In genomic region chr12:56046027-56046780, GRCh38 we compare ENCODE assay signal across 11 cellular contexts. TPM values are rescaled to one million over a fixed set of nuclear protein-coding genes. Genes with fewer than 3 reads are reported as not detected.
DNase-seq lines count a peak whose midpoint lies in the region; ATAC-seq, FAIRE-seq and TF ChIP-seq lines count a peak whose summit lies in the region.
"Had no signal": no experiment of that assay in that cellular context is flagged by ENCODE, and none has a peak within 500 bp of the region (broad histone marks: within the 10 kb centered on the region; RNA-seq: fewer than 3 reads in every experiment).

No MANE protein-coding gene starts in this region.

- no peaks in the 10 kb centered on the region for H3K9me3 Mint-ChIP-seq in CD8-positive, alpha-beta memory T cell
- H3K9me3 Mint-ChIP-seq in GM23338: no peaks in the 10 kb centered on the region; the same call in 2 of the 3 replicates
- H3K9me3 Mint-ChIP-seq in activated CD4-positive, alpha-beta memory T cell treated with anti-CD3 and anti-CD28 coated beads, Interleukin-2, amount 10 ng/mL, durations not matched to agents 7 days and 5 days: no peaks in the 10 kb centered on the region

- no peak; the same call in 2 of the 3 replicates for ATAC-seq in GM23338
- ATAC-seq in HG02610 (IDR thresholded peaks at IDR 0.05; ENCODE audit: unreplicated experiment): no peak
- ATAC-seq in left cardiac atrium: no peak

- no peak overlapping the region for H3K4me3 Mint-ChIP-seq in CD8-positive, alpha-beta memory T cell
- H3K4me3 Mint-ChIP-seq in GM23338: no peak overlapping the region; the same call in 2 of the 3 replicates
- H3K4me3 Mint-ChIP-seq in activated CD4-positive, alpha-beta memory T cell treated with anti-CD3 and anti-CD28 coated beads, Interleukin-2, amount 10 ng/mL, durations not matched to agents 7 days and 5 days: no peak overlapping the region

- H3K9me3 ChIP-seq in CD8-positive, alpha-beta memory T cell (ENCODE audit: low read length): no peaks in the 10 kb centered on the region
- no peaks in the 10 kb centered on the region for H3K9me3 ChIP-seq in keratinocyte (ENCODE audit: control insufficient read depth, low read depth, low read length)
- H3K9me3 ChIP-seq: heart right ventricle, thoracic aorta had no signal

- intact Hi-C loops in left cardiac atrium (cut with DNase I): loop anchor here in 1 of 2 donors (10.0 kb wide), 1 partner anchor 59 kb away; the partner anchor contains the start of gene PA2G4

- no peak overlapping the region for H3K27ac ChIP-seq in CD8-positive, alpha-beta memory T cell (ENCODE audit: low read depth, low read length)
- peak overlapping the region; percentile 92 for H3K27ac ChIP-seq in GM23338 (ENCODE audit: low read depth)
- H3K27ac ChIP-seq in keratinocyte (ENCODE audit: control insufficient read depth, insufficient read depth, low read length): peak overlapping the region; percentile 20

- dilution Hi-C loops in keratinocyte (cut with MboI; ENCODE audit: extremely low pct_ligation_motif_present, low sequenced_read_pairs): no loop called here

- DNase-seq in CD8-positive, alpha-beta memory T cell: no peak
- DNase-seq in GM23338 (ENCODE audit: low spot score) (peak; percentile 13), keratinocyte (ENCODE audit: low read depth, low spot score) (no peak), A172 (ENCODE audit: low spot score) (no peak), left cardiac atrium (no peak), 8988T (no peak)
- DNase-seq in activated CD4-positive, alpha-beta memory T cell treated with anti-CD3 and anti-CD28 coated beads, Interleukin-2, amount 10 ng/mL, durations not matched to agents 7 days and 5 days: no peak

- H3F3A ChIP-seq in GM23338 (replicated peaks; ENCODE audit: low read depth): peaks cover 43% of the 10 kb centered on the region

- no peak overlapping the region for H2AFZ ChIP-seq in GM23338
- H2AFZ ChIP-seq in keratinocyte (ENCODE audit: control insufficient read depth, low read length): no peak overlapping the region

- H3K9me2 ChIP-seq in GM23338 (ENCODE audit: insufficient read depth): no peaks in the 10 kb centered on the region

- H3K27ac Mint-ChIP-seq in CD8-positive, alpha-beta memory T cell: peak overlapping the region in 7 of 8 donors; percentile 50 to 83 (median 63)
- H3K27ac Mint-ChIP-seq in GM23338: peak overlapping the region; percentile 83
- H3K27ac Mint-ChIP-seq in activated CD4-positive, alpha-beta memory T cell treated with anti-CD3 and anti-CD28 coated beads, Interleukin-2, amount 10 ng/mL, durations not matched to agents 7 days and 5 days: peak overlapping the region; percentile 5

- H3K4me3 ChIP-seq in CD8-positive, alpha-beta memory T cell (ENCODE audit: low read length): no peak overlapping the region
- H3K4me3 ChIP-seq in GM23338: no peak overlapping the region
- H3K4me3 ChIP-seq in keratinocyte (ENCODE audit: control insufficient read depth in 2 of 3, extremely low read depth in 1 of 3, insufficient read depth in 2 of 3, low read depth in 1 of 3, low read length in 3 of 3): no peak overlapping the region
- H3K4me3 ChIP-seq: heart right ventricle, thoracic aorta had no signal

- H3K27me3 ChIP-seq in CD8-positive, alpha-beta memory T cell (ENCODE audit: insufficient read depth, low read length, poor library complexity, severe bottlenecking): no peaks in the 10 kb centered on the region
- H3K27me3 ChIP-seq in GM23338 (ENCODE audit: insufficient read depth) (no peaks in the 10 kb centered on the region), keratinocyte (ENCODE audit: control insufficient read depth, extremely low read depth, insufficient read depth, low read length) (no peaks in the 10 kb centered on the region)
- H3K27me3 ChIP-seq: heart right ventricle had no signal

- peaks cover 19% of the 10 kb centered on the region for H4K20me1 ChIP-seq in GM23338 (replicated peaks; ENCODE audit: insufficient read depth)
- H4K20me1 ChIP-seq in keratinocyte (ENCODE audit: control insufficient read depth, extremely low read depth, insufficient read depth, low read length): peaks cover 6% of the 10 kb centered on the region

- peaks cover 26 to 29% (median 29%) of the 10 kb centered on the region in 3 donors for H3K4me1 Mint-ChIP-seq in CD8-positive, alpha-beta memory T cell
- peaks cover 23% of the 10 kb centered on the region for H3K4me1 Mint-ChIP-seq in GM23338
- H3K4me1 Mint-ChIP-seq in activated CD4-positive, alpha-beta memory T cell treated with anti-CD3 and anti-CD28 coated beads, Interleukin-2, amount 10 ng/mL, durations not matched to agents 7 days and 5 days: peaks cover 31% of the 10 kb centered on the region

- no peaks in the 10 kb centered on the region for H3K9me1 ChIP-seq in keratinocyte (ENCODE audit: control insufficient read depth, extremely low read depth, insufficient read depth, low read length)

- H3K4me2 ChIP-seq in GM23338 (no peak overlapping the region; the same call in 1 of the 2 replicates), keratinocyte (ENCODE audit: control insufficient read depth, extremely low read depth, insufficient read depth, low read depth, low read length) (no peak overlapping the region)

- peaks cover 0 to 5% of the 10 kb centered on the region in 2 donors for H3K27me3 Mint-ChIP-seq in CD8-positive, alpha-beta memory T cell
- H3K27me3 Mint-ChIP-seq in GM23338 (ENCODE audit: insufficient read depth, low read depth, poor library complexity): peaks cover 7% of the 10 kb centered on the region
- H3K27me3 Mint-ChIP-seq in activated CD4-positive, alpha-beta memory T cell treated with anti-CD3 and anti-CD28 coated beads, Interleukin-2, amount 10 ng/mL, durations not matched to agents 7 days and 5 days: no peaks in the 10 kb centered on the region

- peaks cover 8 to 40% (median 13%) of the 10 kb centered on the region in 3 donors for H3K36me3 Mint-ChIP-seq in CD8-positive, alpha-beta memory T cell
- H3K36me3 Mint-ChIP-seq in GM23338 (ENCODE audit: low read depth): peaks cover 40% of the 10 kb centered on the region
- H3K36me3 Mint-ChIP-seq in activated CD4-positive, alpha-beta memory T cell treated with anti-CD3 and anti-CD28 coated beads, Interleukin-2, amount 10 ng/mL, durations not matched to agents 7 days and 5 days (ENCODE audit: low read depth): peaks cover 37% of the 10 kb centered on the region

- CTCF ChIA-PET in CD8-positive, alpha-beta memory T cell (lab: Charles Lee): interaction anchor here (1.1 to 6.7 kb wide), 13 partner anchors 10 to 308 kb away, joined by 3 to 47 read pairs (median 6); partner anchors contain the start of genes PA2G4, RPL41, SMARCC2 and ZC3H10
- CTCF ChIA-PET in activated CD4-positive, alpha-beta memory T cell treated with anti-CD3 and anti-CD28 coated beads, Interleukin-2, amount 10 ng/mL, durations not matched to agents 7 days and 5 days (lab: Charles Lee): interaction anchor here (0.5 to 3.1 kb wide), 16 partner anchors 21 to 527 kb away, joined by 3 to 36 read pairs (median 4); partner anchors contain the start of genes ESYT1, PA2G4, RPL41 and SMARCC2

- peaks cover 27% of the 10 kb centered on the region for H3K36me3 ChIP-seq in CD8-positive, alpha-beta memory T cell (ENCODE audit: insufficient read depth, low read length)
- H3K36me3 ChIP-seq in GM23338 (ENCODE audit: insufficient read depth) (peaks cover 23% of the 10 kb centered on the region), keratinocyte (ENCODE audit: control insufficient read depth in 2 of 2, extremely low read depth in 1 of 2, insufficient read depth in 2 of 2, low read length in 2 of 2) (peaks cover 10 to 25% of the 10 kb centered on the region in 2 experiments)

- peaks cover 15% of the 10 kb centered on the region for H3K4me1 ChIP-seq in CD8-positive, alpha-beta memory T cell (ENCODE audit: insufficient read depth, low read length)
- H3K4me1 ChIP-seq in GM23338 (ENCODE audit: insufficient read depth) (peaks cover 17% of the 10 kb centered on the region; the same call in 1 of the 2 replicates), keratinocyte (ENCODE audit: control insufficient read depth, extremely low read depth, insufficient read depth, low read length) (peaks cover 15% of the 10 kb centered on the region)

- H3K9ac ChIP-seq in keratinocyte (ENCODE audit: control insufficient read depth, extremely low read depth, insufficient read depth, low read length): no peak overlapping the region
- H3K9ac ChIP-seq: KMS-11 had no signal

- no peak for TF ChIP-seq CTCF in GM23338 (conservative IDR thresholded peaks at IDR 0.05; ENCODE audit: low read depth in 2 of 2)
- TF ChIP-seq CTCF in keratinocyte (optimal IDR thresholded peaks at IDR 0.05 in 1 of 3, IDR thresholded peaks at IDR 0.05 in 1 of 3, conservative IDR thresholded peaks at IDR 0.05 in 1 of 3; ENCODE audit: extremely low read depth in 1 of 3, insufficient read depth in 2 of 3, low read length in 3 of 3): no peak

- FAIRE-seq in keratinocyte (lab: Jason Lieb, UNC): no peak

- H3K79me2 ChIP-seq in GM23338 (replicated peaks; ENCODE audit: insufficient read depth) (peaks cover 21% of the 10 kb centered on the region), keratinocyte (ENCODE audit: control insufficient read depth, insufficient read depth, low read length) (peaks cover 22% of the 10 kb centered on the region)

- POLR2A ChIA-PET in CD8-positive, alpha-beta memory T cell (lab: Charles Lee): interaction anchor here (2.1 to 2.2 kb wide), 2 partner anchors 58 to 143 kb away, joined by 9 to 10 read pairs; partner anchors contain the start of genes PA2G4 and SMARCC2
- POLR2A ChIA-PET in activated CD4-positive, alpha-beta memory T cell treated with anti-CD3 and anti-CD28 coated beads, Interleukin-2, amount 10 ng/mL, durations not matched to agents 7 days and 5 days (lab: Charles Lee): interaction anchor here (0.8 to 5.5 kb wide), 6 partner anchors 10 to 307 kb away, joined by 3 to 61 read pairs (median 6); partner anchors contain the start of genes MYL6, PA2G4, RPL41 and ZC3H10

RNA-seq across cellular contexts. Expression of gene RPS26, which starts 4.5 kb away (rescaled TPM):
- total RNA-seq in CD8-positive, alpha-beta memory T cell: 10 to 100 TPM; 48.8 to 59.9 TPM
- 1,127 TPM for polyA plus RNA-seq in CD8-positive, alpha-beta memory T cell
- 321 and 655 TPM in 2 replicates for total RNA-seq in GM23338 (2014; rRNA removed; shearing (Covaris generic))
- 772 and 774 TPM in 2 replicates for polyA plus RNA-seq in GM23338 (2016; fragmentation: Nextera tagmentation; extraction: Ambion mirVana)
- 10 to 100 TPM; 30.4 to 35.0 TPM for total RNA-seq in activated CD4-positive, alpha-beta memory T cell treated with anti-CD3 and anti-CD28 coated beads, Interleukin-2, amount 10 ng/mL, durations not matched to agents 7 days and 5 days
- polyA plus RNA-seq in keratinocyte: 663 to 1,841 TPM (median 663 TPM) in 3 replicates
- polyA plus RNA-seq in keratinocyte (2011; ENCODE audit: low read depth): 187 TPM
- polyA plus RNA-seq in keratinocyte (2011; cell fraction: cytosol; rRNA removed): 965 and 1,489 TPM in 2 replicates
- 341 and 432 TPM in 2 replicates for polyA plus RNA-seq in keratinocyte (2011; cell fraction: nucleus; rRNA removed)
- polyA plus RNA-seq in keratinocyte (2012; ENCODE audit: low replicate concordance): 770 and 1,354 TPM in 2 replicates
- 74.3 to 840 TPM (median 694 TPM) in 3 replicates for polyA minus RNA-seq in keratinocyte
- polyA minus RNA-seq in keratinocyte (2011; cell fraction: cytosol; rRNA and poly(A)+ RNA removed): 114 TPM
- 52.5 and 65.2 TPM in 2 replicates for polyA minus RNA-seq in keratinocyte (2011; cell fraction: nucleus; rRNA and poly(A)+ RNA removed)
- 358 and 1,165 TPM in 2 replicates for total RNA-seq in A172 (2014; rRNA removed; shearing (Covaris generic))
- total RNA-seq in left cardiac atrium: 10 to 100 TPM; 28.5 to 47.1 TPM

RNA-seq across cellular contexts. Expression of gene IKZF4, which starts 25.4 kb away (rescaled TPM):
- 10 to 100 TPM; 11.0 to 11.6 TPM for total RNA-seq in CD8-positive, alpha-beta memory T cell
- polyA plus RNA-seq in CD8-positive, alpha-beta memory T cell: 0.86 TPM
- 9.0 and 12.2 TPM in 2 replicates for total RNA-seq in GM23338 (2014; rRNA removed; shearing (Covaris generic))
- polyA plus RNA-seq in GM23338 (2016; fragmentation: Nextera tagmentation; extraction: Ambion mirVana) (4.3 and 4.6 TPM in 2 replicates), keratinocyte (0.97 to 1.8 TPM (median 1.1 TPM) in 3 replicates)
- 10 to 100 TPM; 17.6 to 19.4 TPM for total RNA-seq in activated CD4-positive, alpha-beta memory T cell treated with anti-CD3 and anti-CD28 coated beads, Interleukin-2, amount 10 ng/mL, durations not matched to agents 7 days and 5 days
- polyA plus RNA-seq in keratinocyte (2011; ENCODE audit: low read depth): 2.4 TPM
- 0.85 and 0.94 TPM in 2 replicates for polyA plus RNA-seq in keratinocyte (2011; cell fraction: cytosol; rRNA removed)
- 5.2 and 5.3 TPM in 2 replicates for polyA plus RNA-seq in keratinocyte (2011; cell fraction: nucleus; rRNA removed)
- polyA plus RNA-seq in keratinocyte (2012; ENCODE audit: low replicate concordance): 1.2 and 1.6 TPM in 2 replicates
- polyA minus RNA-seq in keratinocyte: 1.7 to 5.3 TPM (median 3.6 TPM) in 3 replicates
- polyA minus RNA-seq in keratinocyte (2011; cell fraction: cytosol; rRNA and poly(A)+ RNA removed): not detected
- 1.4 and 3.4 TPM in 2 replicates for polyA minus RNA-seq in keratinocyte (2011; cell fraction: nucleus; rRNA and poly(A)+ RNA removed)
- 1.4 and 2.4 TPM in 2 replicates for total RNA-seq in A172 (2014; rRNA removed; shearing (Covaris generic))
- 1 to 10 TPM; 6.2 to 6.7 TPM for total RNA-seq in left cardiac atrium

RNA-seq across cellular contexts. Expression of gene ERBB3, which starts 33.8 kb away (rescaled TPM):
- total RNA-seq in CD8-positive, alpha-beta memory T cell: 1 to 10 TPM; 1.7 to 1.9 TPM
- 0.63 TPM for polyA plus RNA-seq in CD8-positive, alpha-beta memory T cell
- total RNA-seq in GM23338 (2014; rRNA removed; shearing (Covaris generic)): 44.4 and 54.4 TPM in 2 replicates
- polyA plus RNA-seq in GM23338 (2016; fragmentation: Nextera tagmentation; extraction: Ambion mirVana) (21.0 and 23.3 TPM in 2 replicates), keratinocyte (13.6 to 19.8 TPM (median 16.4 TPM) in 3 replicates)
- 1 to 10 TPM; 2.3 to 2.5 TPM for total RNA-seq in activated CD4-positive, alpha-beta memory T cell treated with anti-CD3 and anti-CD28 coated beads, Interleukin-2, amount 10 ng/mL, durations not matched to agents 7 days and 5 days
- polyA plus RNA-seq in keratinocyte (2011; ENCODE audit: low read depth): 90.3 TPM
- polyA plus RNA-seq in keratinocyte (2011; cell fraction: cytosol; rRNA removed): 6.1 and 8.6 TPM in 2 replicates
- 41.3 and 45.7 TPM in 2 replicates for polyA plus RNA-seq in keratinocyte (2011; cell fraction: nucleus; rRNA removed)
- polyA plus RNA-seq in keratinocyte (2012; ENCODE audit: low replicate concordance): 9.1 and 57.6 TPM in 2 replicates
- polyA minus RNA-seq in keratinocyte: 38.3 to 51.4 TPM (median 46.2 TPM) in 3 replicates
- polyA minus RNA-seq in keratinocyte (2011; cell fraction: cytosol; rRNA and poly(A)+ RNA removed): 10.6 TPM
- 33.0 and 47.2 TPM in 2 replicates for polyA minus RNA-seq in keratinocyte (2011; cell fraction: nucleus; rRNA and poly(A)+ RNA removed)
- 0.64 and 2.4 TPM in 2 replicates for total RNA-seq in A172 (2014; rRNA removed; shearing (Covaris generic))
- 1 to 10 TPM; 5.2 TPM for total RNA-seq in left cardiac atrium

RNA-seq across cellular contexts. Expression of gene SUOX, which starts 49.1 kb away (rescaled TPM):
- 1 to 10 TPM; 2.3 to 2.5 TPM for total RNA-seq in CD8-positive, alpha-beta memory T cell
- polyA plus RNA-seq in CD8-positive, alpha-beta memory T cell: 0.90 TPM
- total RNA-seq in GM23338 (2014; rRNA removed; shearing (Covaris generic)): 21.9 and 27.5 TPM in 2 replicates
- polyA plus RNA-seq in GM23338 (2016; fragmentation: Nextera tagmentation; extraction: Ambion mirVana): 13.9 and 14.0 TPM in 2 replicates
- total RNA-seq in activated CD4-positive, alpha-beta memory T cell treated with anti-CD3 and anti-CD28 coated beads, Interleukin-2, amount 10 ng/mL, durations not matched to agents 7 days and 5 days: 1 to 10 TPM; 4.2 to 5.3 TPM
- polyA plus RNA-seq in keratinocyte: 9.0 to 10.8 TPM (median 9.4 TPM) in 3 replicates
- polyA plus RNA-seq in keratinocyte (2011; ENCODE audit: low read depth): 1.1 TPM
- 5.1 and 5.2 TPM in 2 replicates for polyA plus RNA-seq in keratinocyte (2011; cell fraction: cytosol; rRNA removed)
- polyA plus RNA-seq in keratinocyte (2011; cell fraction: nucleus; rRNA removed): 16.9 and 20.1 TPM in 2 replicates
- 4.0 and 6.5 TPM in 2 replicates for polyA plus RNA-seq in keratinocyte (2012; ENCODE audit: low replicate concordance)
- polyA minus RNA-seq in keratinocyte: 13.8 to 15.2 TPM (median 15.0 TPM) in 3 replicates
- 7.3 TPM for polyA minus RNA-seq in keratinocyte (2011; cell fraction: cytosol; rRNA and poly(A)+ RNA removed)
- 9.2 and 15.2 TPM in 2 replicates for polyA minus RNA-seq in keratinocyte (2011; cell fraction: nucleus; rRNA and poly(A)+ RNA removed)
- total RNA-seq in A172 (2014; rRNA removed; shearing (Covaris generic)): 8.9 and 14.4 TPM in 2 replicates
- total RNA-seq in left cardiac atrium: 10 to 100 TPM; 20.3 to 29.8 TPM

RNA-seq across cellular contexts. Expression of gene PA2G4, which starts 58.2 kb away (rescaled TPM):
- 100 to 1,000 TPM; 468 to 504 TPM for total RNA-seq in CD8-positive, alpha-beta memory T cell
- 249 TPM for polyA plus RNA-seq in CD8-positive, alpha-beta memory T cell
- 231 and 237 TPM in 2 replicates for total RNA-seq in GM23338 (2014; rRNA removed; shearing (Covaris generic))
- polyA plus RNA-seq in GM23338 (2016; fragmentation: Nextera tagmentation; extraction: Ambion mirVana): 349 and 373 TPM in 2 replicates
- 100 to 1,000 TPM; 242 to 243 TPM for total RNA-seq in activated CD4-positive, alpha-beta memory T cell treated with anti-CD3 and anti-CD28 coated beads, Interleukin-2, amount 10 ng/mL, durations not matched to agents 7 days and 5 days
- polyA plus RNA-seq in keratinocyte: 247 to 505 TPM (median 480 TPM) in 3 replicates
- 147 TPM for polyA plus RNA-seq in keratinocyte (2011; ENCODE audit: low read depth)
- polyA plus RNA-seq in keratinocyte (2011; cell fraction: cytosol; rRNA removed): 318 and 422 TPM in 2 replicates
- polyA plus RNA-seq in keratinocyte (2011; cell fraction: nucleus; rRNA removed): 225 and 331 TPM in 2 replicates
- polyA plus RNA-seq in keratinocyte (2012; ENCODE audit: low replicate concordance): 153 and 296 TPM in 2 replicates
- polyA minus RNA-seq in keratinocyte: 43.9 to 207 TPM (median 82.7 TPM) in 3 replicates
- polyA minus RNA-seq in keratinocyte (2011; cell fraction: cytosol; rRNA and poly(A)+ RNA removed): 155 TPM
- polyA minus RNA-seq in keratinocyte (2011; cell fraction: nucleus; rRNA and poly(A)+ RNA removed): 48.2 and 81.0 TPM in 2 replicates
- total RNA-seq in A172 (2014; rRNA removed; shearing (Covaris generic)): 246 and 349 TPM in 2 replicates
- 10 to 100 TPM; 60.4 to 83.9 TPM for total RNA-seq in left cardiac atrium

Comparison
In these comparisons a context has a peak if more than half of its experiments do, and no peak if none do; other contexts are left out.
1. H3K27ac Mint-ChIP-seq: peak in every context shown above with its lines; median percentile 83 in GM23338; 63 in CD8-positive, alpha-beta memory T cell; 5 in activated CD4-positive, alpha-beta memory T cell treated with anti-CD3 and anti-CD28 coated beads, Interleukin-2, amount 10 ng/mL, durations not matched to agents 7 days and 5 days.